Comparison of ENCODE assay signal across 1 cellular context in the genomic region with DNA sequence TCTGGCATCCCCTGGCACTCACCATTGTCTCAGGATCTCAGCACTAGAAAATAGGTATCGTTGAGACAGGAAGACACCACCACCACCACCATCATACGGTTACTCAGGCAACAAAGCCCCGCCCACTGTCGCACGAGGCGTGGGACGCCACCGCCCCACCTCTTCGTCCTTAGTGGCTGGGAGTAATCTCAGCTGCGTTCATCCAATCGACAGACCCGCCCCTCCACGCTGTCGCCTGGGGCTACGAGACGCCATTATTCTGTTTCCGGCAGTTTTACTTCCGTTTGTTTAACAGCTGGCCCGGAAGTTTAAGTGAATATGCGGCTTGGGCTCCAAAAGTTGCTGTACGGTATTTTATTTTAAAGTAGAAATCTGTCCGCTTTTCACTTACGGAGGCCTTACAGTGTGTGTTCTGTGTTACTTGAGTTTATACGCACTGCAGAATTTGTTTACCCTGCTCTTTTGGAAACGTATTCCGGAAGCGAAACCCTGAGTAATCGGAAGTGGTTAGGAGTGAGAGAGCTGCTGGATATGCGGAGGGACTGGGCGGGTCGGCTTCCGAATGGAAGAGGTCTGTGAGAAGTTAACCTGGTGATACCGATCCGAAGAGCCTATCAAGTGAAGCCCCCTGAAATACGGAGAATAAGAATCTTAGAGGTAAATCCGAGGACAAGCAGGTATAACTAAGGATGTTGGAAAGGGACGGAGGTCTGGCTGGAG.
TF ChIP-seq lines count a peak whose summit lies in the region.

A gene with protein sequence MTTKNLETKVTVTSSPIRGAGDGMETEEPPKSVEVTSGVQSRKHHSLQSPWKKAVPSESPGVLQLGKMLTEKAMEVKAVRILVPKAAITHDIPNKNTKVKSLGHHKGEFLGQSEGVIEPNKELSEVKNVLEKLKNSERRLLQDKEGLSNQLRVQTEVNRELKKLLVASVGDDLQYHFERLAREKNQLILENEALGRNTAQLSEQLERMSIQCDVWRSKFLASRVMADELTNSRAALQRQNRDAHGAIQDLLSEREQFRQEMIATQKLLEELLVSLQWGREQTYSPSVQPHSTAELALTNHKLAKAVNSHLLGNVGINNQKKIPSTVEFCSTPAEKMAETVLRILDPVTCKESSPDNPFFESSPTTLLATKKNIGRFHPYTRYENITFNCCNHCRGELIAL (plus strand): TSS at position 510 of the 720 bp plus-strand sequence. CDS start 1,328 bp downstream, outside the sequence.
A gene with protein sequence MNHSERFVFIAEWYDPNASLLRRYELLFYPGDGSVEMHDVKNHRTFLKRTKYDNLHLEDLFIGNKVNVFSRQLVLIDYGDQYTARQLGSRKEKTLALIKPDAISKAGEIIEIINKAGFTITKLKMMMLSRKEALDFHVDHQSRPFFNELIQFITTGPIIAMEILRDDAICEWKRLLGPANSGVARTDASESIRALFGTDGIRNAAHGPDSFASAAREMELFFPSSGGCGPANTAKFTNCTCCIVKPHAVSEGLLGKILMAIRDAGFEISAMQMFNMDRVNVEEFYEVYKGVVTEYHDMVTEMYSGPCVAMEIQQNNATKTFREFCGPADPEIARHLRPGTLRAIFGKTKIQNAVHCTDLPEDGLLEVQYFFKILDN (minus strand): TSS at position 112 of the 720 bp plus-strand sequence. CDS start 87 bp downstream, at position 25.

TF ChIP-seq in GM23338, 12 proteins besides CTCF, POLR2A, EP300 and RAD21 (continued from another document):
- TF ChIP-seq CREB1 (CRISPR knock-in tag; IDR thresholded peaks at IDR 0.05; ENCODE audit: low read depth) (peak; percentile 44), POLR2AphosphoS5 (IDR thresholded peaks at IDR 0.05; ENCODE audit: low read depth) (peak; percentile 44; the same call in 1 of the 2 replicates)
- TF ChIP-seq, protein P1, sequence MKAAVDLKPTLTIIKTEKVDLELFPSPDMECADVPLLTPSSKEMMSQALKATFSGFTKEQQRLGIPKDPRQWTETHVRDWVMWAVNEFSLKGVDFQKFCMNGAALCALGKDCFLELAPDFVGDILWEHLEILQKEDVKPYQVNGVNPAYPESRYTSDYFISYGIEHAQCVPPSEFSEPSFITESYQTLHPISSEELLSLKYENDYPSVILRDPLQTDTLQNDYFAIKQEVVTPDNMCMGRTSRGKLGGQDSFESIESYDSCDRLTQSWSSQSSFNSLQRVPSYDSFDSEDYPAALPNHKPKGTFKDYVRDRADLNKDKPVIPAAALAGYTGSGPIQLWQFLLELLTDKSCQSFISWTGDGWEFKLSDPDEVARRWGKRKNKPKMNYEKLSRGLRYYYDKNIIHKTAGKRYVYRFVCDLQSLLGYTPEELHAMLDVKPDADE (IDR thresholded peaks at IDR 0.05), result peak; percentile 67
